3 cellular contexts compared by ENCODE assay signal in the genomic region with DNA sequence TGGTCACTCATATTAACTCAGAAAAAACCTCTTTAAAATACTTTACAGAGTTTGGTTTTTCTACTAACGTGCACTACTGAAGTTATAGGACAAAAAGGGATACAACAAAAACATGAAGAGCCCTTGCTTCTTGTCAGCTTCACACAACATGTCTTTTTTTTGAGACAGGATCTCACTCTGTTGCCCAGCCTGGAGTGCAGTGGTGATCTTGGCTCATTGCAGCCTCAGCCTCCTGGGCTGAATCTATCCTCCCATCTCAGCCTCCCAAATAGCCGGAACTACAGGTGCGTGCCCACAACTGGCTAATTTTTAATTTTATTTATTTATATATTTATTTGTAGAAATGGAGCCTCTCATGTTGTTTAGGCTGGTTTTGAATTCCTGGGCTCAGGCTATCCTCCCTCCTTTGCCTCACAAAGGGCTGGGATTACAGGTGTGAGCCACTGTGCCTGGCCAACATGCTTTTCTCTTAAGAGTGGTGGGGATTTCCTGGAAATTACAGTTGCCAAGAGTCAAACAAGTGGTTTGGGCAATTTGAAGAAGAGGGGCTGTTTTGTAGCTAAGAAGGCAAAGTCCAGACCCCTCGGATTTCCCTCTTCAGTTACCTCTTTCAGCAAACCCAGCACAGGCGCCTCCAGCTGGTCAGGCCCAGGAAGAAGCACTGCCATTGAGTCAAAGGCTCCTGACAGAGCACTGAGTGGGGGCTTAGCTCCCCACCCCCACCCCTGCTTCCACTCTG.
TF ChIP-seq lines count a peak whose summit lies in the region.

No MANE protein-coding gene starts in this region.

TF ChIP-seq in SK-N-SH, 30 proteins besides CTCF, POLR2A, EP300 and RAD21:
- TF ChIP-seq GABPA (IDR thresholded peaks at IDR 0.05; ENCODE audit: low read depth) (no peak), TAF1 (IDR thresholded peaks at IDR 0.05; ENCODE audit: borderline replicate concordance, low read depth, low read length) (no peak), RXRA (IDR thresholded peaks at IDR 0.05; ENCODE audit: borderline replicate concordance, low read depth) (no peak), NRF1 (IDR thresholded peaks at IDR 0.05; ENCODE audit: low read depth, low read length) (no peak)

TF ChIP-seq in SK-N-SH treated with all-trans-retinoic acid at 6 μM for 48 hours, 23 proteins besides CTCF, POLR2A, EP300 and RAD21:
- no peak for TF ChIP-seq ZNF70 (CRISPR knock-in tag; IDR thresholded peaks at IDR 0.05)
- TF ChIP-seq, protein P1, sequence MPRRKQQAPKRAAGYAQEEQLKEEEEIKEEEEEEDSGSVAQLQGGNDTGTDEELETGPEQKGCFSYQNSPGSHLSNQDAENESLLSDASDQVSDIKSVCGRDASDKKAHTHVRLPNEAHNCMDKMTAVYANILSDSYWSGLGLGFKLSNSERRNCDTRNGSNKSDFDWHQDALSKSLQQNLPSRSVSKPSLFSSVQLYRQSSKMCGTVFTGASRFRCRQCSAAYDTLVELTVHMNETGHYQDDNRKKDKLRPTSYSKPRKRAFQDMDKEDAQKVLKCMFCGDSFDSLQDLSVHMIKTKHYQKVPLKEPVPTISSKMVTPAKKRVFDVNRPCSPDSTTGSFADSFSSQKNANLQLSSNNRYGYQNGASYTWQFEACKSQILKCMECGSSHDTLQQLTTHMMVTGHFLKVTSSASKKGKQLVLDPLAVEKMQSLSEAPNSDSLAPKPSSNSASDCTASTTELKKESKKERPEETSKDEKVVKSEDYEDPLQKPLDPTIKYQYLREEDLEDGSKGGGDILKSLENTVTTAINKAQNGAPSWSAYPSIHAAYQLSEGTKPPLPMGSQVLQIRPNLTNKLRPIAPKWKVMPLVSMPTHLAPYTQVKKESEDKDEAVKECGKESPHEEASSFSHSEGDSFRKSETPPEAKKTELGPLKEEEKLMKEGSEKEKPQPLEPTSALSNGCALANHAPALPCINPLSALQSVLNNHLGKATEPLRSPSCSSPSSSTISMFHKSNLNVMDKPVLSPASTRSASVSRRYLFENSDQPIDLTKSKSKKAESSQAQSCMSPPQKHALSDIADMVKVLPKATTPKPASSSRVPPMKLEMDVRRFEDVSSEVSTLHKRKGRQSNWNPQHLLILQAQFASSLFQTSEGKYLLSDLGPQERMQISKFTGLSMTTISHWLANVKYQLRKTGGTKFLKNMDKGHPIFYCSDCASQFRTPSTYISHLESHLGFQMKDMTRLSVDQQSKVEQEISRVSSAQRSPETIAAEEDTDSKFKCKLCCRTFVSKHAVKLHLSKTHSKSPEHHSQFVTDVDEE (CRISPR knock-in tag; IDR thresholded peaks at IDR 0.05) = no peak
- TF ChIP-seq ZNF8 (CRISPR knock-in tag; IDR thresholded peaks at IDR 0.05) = no peak
- TF ChIP-seq, protein P2, sequence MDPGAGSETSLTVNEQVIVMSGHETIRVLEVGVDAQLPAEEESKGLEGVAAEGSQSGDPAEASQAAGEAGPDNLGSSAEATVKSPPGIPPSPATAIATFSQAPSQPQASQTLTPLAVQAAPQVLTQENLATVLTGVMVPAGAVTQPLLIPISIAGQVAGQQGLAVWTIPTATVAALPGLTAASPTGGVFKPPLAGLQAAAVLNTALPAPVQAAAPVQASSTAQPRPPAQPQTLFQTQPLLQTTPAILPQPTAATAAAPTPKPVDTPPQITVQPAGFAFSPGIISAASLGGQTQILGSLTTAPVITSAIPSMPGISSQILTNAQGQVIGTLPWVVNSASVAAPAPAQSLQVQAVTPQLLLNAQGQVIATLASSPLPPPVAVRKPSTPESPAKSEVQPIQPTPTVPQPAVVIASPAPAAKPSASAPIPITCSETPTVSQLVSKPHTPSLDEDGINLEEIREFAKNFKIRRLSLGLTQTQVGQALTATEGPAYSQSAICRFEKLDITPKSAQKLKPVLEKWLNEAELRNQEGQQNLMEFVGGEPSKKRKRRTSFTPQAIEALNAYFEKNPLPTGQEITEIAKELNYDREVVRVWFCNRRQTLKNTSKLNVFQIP (CRISPR knock-in tag; IDR thresholded peaks at IDR 0.05; ENCODE audit: borderline replicate concordance, low read depth) = no peak
- no peak for TF ChIP-seq GLIS3 (CRISPR knock-in tag; IDR thresholded peaks at IDR 0.05)
- no peak for TF ChIP-seq SNAI2 (CRISPR knock-in tag; IDR thresholded peaks at IDR 0.05)
- no peak for TF ChIP-seq OSR1 (CRISPR knock-in tag; IDR thresholded peaks at IDR 0.05)
- TF ChIP-seq CSDC2 (CRISPR knock-in tag; IDR thresholded peaks at IDR 0.05) = no peak
- TF ChIP-seq, protein P3, sequence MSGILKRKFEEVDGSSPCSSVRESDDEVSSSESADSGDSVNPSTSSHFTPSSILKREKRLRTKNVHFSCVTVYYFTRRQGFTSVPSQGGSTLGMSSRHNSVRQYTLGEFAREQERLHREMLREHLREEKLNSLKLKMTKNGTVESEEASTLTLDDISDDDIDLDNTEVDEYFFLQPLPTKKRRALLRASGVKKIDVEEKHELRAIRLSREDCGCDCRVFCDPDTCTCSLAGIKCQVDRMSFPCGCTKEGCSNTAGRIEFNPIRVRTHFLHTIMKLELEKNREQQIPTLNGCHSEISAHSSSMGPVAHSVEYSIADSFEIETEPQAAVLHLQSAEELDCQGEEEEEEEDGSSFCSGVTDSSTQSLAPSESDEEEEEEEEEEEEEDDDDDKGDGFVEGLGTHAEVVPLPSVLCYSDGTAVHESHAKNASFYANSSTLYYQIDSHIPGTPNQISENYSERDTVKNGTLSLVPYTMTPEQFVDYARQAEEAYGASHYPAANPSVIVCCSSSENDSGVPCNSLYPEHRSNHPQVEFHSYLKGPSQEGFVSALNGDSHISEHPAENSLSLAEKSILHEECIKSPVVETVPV (CRISPR knock-in tag; IDR thresholded peaks at IDR 0.05) = no peak
- no peak for TF ChIP-seq ESRRG (CRISPR knock-in tag; IDR thresholded peaks at IDR 0.05)
- no peak for TF ChIP-seq ZFP3 (CRISPR knock-in tag; IDR thresholded peaks at IDR 0.05)
- TF ChIP-seq PPARA (CRISPR knock-in tag; IDR thresholded peaks at IDR 0.05; ENCODE audit: borderline replicate concordance) = no peak
- TF ChIP-seq ZNF565 (CRISPR knock-in tag; conservative IDR thresholded peaks at IDR 0.05; ENCODE audit: low read depth) = no peak
- no peak for TF ChIP-seq TCF4 (CRISPR knock-in tag; IDR thresholded peaks at IDR 0.05; ENCODE audit: borderline replicate concordance)
- TF ChIP-seq TOX (CRISPR knock-in tag; IDR thresholded peaks at IDR 0.05; ENCODE audit: borderline replicate concordance) = no peak
- no peak for TF ChIP-seq BACH2 (CRISPR knock-in tag; IDR thresholded peaks at IDR 0.05; ENCODE audit: borderline replicate concordance)
- TF ChIP-seq RARB (CRISPR knock-in tag; IDR thresholded peaks at IDR 0.05) = no peak
- TF ChIP-seq ZFP30 (CRISPR knock-in tag; IDR thresholded peaks at IDR 0.05) = no peak
- TF ChIP-seq, protein P4, sequence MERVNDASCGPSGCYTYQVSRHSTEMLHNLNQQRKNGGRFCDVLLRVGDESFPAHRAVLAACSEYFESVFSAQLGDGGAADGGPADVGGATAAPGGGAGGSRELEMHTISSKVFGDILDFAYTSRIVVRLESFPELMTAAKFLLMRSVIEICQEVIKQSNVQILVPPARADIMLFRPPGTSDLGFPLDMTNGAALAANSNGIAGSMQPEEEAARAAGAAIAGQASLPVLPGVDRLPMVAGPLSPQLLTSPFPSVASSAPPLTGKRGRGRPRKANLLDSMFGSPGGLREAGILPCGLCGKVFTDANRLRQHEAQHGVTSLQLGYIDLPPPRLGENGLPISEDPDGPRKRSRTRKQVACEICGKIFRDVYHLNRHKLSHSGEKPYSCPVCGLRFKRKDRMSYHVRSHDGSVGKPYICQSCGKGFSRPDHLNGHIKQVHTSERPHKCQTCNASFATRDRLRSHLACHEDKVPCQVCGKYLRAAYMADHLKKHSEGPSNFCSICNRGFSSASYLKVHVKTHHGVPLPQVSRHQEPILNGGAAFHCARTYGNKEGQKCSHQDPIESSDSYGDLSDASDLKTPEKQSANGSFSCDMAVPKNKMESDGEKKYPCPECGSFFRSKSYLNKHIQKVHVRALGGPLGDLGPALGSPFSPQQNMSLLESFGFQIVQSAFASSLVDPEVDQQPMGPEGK (CRISPR knock-in tag; IDR thresholded peaks at IDR 0.05; ENCODE audit: borderline replicate concordance) = no peak
- TF ChIP-seq ISL1 (CRISPR knock-in tag; IDR thresholded peaks at IDR 0.05) = no peak

TF ChIP-seq in GM12878, 131 proteins besides CTCF, POLR2A, EP300 and RAD21:
- TF ChIP-seq FOXM1 (IDR thresholded peaks at IDR 0.05; ENCODE audit: low read depth, low read length) = no peak
- TF ChIP-seq, protein P5, sequence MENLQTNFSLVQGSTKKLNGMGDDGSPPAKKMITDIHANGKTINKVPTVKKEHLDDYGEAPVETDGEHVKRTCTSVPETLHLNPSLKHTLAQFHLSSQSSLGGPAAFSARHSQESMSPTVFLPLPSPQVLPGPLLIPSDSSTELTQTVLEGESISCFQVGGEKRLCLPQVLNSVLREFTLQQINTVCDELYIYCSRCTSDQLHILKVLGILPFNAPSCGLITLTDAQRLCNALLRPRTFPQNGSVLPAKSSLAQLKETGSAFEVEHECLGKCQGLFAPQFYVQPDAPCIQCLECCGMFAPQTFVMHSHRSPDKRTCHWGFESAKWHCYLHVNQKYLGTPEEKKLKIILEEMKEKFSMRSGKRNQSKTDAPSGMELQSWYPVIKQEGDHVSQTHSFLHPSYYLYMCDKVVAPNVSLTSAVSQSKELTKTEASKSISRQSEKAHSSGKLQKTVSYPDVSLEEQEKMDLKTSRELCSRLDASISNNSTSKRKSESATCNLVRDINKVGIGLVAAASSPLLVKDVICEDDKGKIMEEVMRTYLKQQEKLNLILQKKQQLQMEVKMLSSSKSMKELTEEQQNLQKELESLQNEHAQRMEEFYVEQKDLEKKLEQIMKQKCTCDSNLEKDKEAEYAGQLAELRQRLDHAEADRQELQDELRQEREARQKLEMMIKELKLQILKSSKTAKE (IDR thresholded peaks at IDR 0.05; ENCODE audit: low read depth, poor library complexity, severe bottlenecking) = no peak
- TF ChIP-seq, protein P6, sequence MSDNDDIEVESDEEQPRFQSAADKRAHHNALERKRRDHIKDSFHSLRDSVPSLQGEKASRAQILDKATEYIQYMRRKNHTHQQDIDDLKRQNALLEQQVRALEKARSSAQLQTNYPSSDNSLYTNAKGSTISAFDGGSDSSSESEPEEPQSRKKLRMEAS (IDR thresholded peaks at IDR 0.05; ENCODE audit: low read depth, low read length) = no peak
- TF ChIP-seq ZNF207 (IDR thresholded peaks at IDR 0.05; ENCODE audit: borderline replicate concordance) = no peak
- no peak for TF ChIP-seq BRCA1 (IDR thresholded peaks at IDR 0.05; ENCODE audit: low read depth, low read length)
- TF ChIP-seq WRNIP1 (IDR thresholded peaks at IDR 0.05; ENCODE audit: borderline replicate concordance, low read depth, low read length) = no peak
- TF ChIP-seq TCF3 (IDR thresholded peaks at IDR 0.05; ENCODE audit: borderline replicate concordance, insufficient read depth, low read depth, low read length) = no peak
- TF ChIP-seq, protein P7, sequence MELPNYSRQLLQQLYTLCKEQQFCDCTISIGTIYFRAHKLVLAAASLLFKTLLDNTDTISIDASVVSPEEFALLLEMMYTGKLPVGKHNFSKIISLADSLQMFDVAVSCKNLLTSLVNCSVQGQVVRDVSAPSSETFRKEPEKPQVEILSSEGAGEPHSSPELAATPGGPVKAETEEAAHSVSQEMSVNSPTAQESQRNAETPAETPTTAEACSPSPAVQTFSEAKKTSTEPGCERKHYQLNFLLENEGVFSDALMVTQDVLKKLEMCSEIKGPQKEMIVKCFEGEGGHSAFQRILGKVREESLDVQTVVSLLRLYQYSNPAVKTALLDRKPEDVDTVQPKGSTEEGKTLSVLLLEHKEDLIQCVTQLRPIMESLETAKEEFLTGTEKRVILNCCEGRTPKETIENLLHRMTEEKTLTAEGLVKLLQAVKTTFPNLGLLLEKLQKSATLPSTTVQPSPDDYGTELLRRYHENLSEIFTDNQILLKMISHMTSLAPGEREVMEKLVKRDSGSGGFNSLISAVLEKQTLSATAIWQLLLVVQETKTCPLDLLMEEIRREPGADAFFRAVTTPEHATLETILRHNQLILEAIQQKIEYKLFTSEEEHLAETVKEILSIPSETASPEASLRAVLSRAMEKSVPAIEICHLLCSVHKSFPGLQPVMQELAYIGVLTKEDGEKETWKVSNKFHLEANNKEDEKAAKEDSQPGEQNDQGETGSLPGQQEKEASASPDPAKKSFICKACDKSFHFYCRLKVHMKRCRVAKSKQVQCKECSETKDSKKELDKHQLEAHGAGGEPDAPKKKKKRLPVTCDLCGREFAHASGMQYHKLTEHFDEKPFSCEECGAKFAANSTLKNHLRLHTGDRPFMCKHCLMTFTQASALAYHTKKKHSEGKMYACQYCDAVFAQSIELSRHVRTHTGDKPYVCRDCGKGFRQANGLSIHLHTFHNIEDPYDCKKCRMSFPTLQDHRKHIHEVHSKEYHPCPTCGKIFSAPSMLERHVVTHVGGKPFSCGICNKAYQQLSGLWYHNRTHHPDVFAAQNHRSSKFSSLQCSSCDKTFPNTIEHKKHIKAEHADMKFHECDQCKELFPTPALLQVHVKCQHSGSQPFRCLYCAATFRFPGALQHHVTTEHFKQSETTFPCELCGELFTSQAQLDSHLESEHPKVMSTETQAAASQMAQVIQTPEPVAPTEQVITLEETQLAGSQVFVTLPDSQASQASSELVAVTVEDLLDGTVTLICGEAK (IDR thresholded peaks at IDR 0.05; ENCODE audit: borderline replicate concordance) = no peak
- TF ChIP-seq, protein P8, sequence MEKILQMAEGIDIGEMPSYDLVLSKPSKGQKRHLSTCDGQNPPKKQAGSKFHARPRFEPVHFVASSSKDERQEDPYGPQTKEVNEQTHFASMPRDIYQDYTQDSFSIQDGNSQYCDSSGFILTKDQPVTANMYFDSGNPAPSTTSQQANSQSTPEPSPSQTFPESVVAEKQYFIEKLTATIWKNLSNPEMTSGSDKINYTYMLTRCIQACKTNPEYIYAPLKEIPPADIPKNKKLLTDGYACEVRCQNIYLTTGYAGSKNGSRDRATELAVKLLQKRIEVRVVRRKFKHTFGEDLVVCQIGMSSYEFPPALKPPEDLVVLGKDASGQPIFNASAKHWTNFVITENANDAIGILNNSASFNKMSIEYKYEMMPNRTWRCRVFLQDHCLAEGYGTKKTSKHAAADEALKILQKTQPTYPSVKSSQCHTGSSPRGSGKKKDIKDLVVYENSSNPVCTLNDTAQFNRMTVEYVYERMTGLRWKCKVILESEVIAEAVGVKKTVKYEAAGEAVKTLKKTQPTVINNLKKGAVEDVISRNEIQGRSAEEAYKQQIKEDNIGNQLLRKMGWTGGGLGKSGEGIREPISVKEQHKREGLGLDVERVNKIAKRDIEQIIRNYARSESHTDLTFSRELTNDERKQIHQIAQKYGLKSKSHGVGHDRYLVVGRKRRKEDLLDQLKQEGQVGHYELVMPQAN (conservative IDR thresholded peaks at IDR 0.05) = no peak
- no peak for TF ChIP-seq SMAD5 (IDR thresholded peaks at IDR 0.05; ENCODE audit: low read depth)
- TF ChIP-seq ESRRA (IDR thresholded peaks at IDR 0.05; ENCODE audit: low read length) = no peak
- TF ChIP-seq, protein P9, sequence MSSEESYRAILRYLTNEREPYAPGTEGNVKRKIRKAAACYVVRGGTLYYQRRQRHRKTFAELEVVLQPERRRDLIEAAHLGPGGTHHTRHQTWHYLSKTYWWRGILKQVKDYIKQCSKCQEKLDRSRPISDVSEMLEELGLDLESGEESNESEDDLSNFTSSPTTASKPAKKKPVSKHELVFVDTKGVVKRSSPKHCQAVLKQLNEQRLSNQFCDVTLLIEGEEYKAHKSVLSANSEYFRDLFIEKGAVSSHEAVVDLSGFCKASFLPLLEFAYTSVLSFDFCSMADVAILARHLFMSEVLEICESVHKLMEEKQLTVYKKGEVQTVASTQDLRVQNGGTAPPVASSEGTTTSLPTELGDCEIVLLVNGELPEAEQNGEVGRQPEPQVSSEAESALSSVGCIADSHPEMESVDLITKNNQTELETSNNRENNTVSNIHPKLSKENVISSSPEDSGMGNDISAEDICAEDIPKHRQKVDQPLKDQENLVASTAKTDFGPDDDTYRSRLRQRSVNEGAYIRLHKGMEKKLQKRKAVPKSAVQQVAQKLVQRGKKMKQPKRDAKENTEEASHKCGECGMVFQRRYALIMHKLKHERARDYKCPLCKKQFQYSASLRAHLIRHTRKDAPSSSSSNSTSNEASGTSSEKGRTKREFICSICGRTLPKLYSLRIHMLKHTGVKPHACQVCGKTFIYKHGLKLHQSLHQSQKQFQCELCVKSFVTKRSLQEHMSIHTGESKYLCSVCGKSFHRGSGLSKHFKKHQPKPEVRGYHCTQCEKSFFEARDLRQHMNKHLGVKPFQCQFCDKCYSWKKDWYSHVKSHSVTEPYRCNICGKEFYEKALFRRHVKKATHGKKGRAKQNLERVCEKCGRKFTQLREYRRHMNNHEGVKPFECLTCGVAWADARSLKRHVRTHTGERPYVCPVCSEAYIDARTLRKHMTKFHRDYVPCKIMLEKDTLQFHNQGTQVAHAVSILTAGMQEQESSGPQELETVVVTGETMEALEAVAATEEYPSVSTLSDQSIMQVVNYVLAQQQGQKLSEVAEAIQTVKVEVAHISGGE (CRISPR knock-in tag; IDR thresholded peaks at IDR 0.05) = no peak
TF ChIP-seq in GM12878: peak in this region for 0.
